Comparison of ENCODE assay signal across 10 cellular contexts in genomic region chr3:1135194-1135593, GRCh38. TPM values are rescaled to one million over a fixed set of nuclear protein-coding genes. Genes with fewer than 3 reads are reported as not detected.
"Had no signal": no experiment of that assay in that cellular context is flagged by ENCODE, and none has a peak within 500 bp of the region (broad histone marks: within the 10 kb centered on the region; RNA-seq: fewer than 3 reads in every experiment).

No MANE protein-coding gene starts in this region.

- H3K27ac ChIP-seq: GM23248 had no signal

- H3K4me1 ChIP-seq: HAP-1 had no signal

- H3K9me3 ChIP-seq: HAP-1 had no signal

- H3K36me3 ChIP-seq: HAP-1 had no signal

- DNase-seq: GM23248, GOT3, H7, H9, HCEC 1CT, HFFc6 had no signal

- ATAC-seq: GM23338, HCT116 had no signal

- H3K4me3 ChIP-seq: GM23248, GM23338, HAP-1 had no signal

RNA-seq across cellular contexts. Expression of gene CNTN6, which starts 42.4 kb away (rescaled TPM):
- total RNA-seq: GM23248, GM23338, H1, H7, H9, HFFc6 had no signal
- polyA plus RNA-seq: GM23248, GM23338, H1 had no signal
